Comparison of ENCODE assay signal across 23 cellular contexts in the genomic region with DNA sequence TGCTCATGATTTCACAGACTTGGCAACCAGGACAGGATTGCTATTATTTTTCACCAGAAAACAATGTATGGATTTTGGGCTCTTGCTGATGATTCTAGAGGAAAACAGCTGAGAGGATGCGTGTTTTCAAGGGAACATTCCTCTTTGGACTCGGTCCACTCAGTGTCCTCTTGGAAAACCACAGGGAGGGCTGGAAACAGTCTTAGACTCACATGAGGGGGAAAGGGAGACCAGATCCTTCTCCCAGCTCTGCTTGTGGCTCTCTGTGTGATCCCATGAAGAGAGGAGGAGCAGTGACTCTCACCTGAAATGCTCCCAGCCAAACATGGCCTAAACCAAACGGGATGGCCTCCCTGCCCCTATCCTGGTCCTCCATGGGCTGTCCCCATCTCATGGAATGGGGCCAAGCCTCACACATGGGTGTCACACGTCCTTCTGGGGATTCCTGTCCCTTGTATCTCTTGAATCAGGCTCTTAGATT. TPM values are rescaled to one million over a fixed set of nuclear protein-coding genes. Genes with fewer than 3 reads are reported as not detected.
DNase-seq lines count a peak whose midpoint lies in the region; ATAC-seq and TF ChIP-seq lines count a peak whose summit lies in the region.
"Had no signal": no experiment of that assay in that cellular context is flagged by ENCODE, and none has a peak within 500 bp of the region (broad histone marks: within the 10 kb centered on the region; RNA-seq: fewer than 3 reads in every experiment).

No MANE protein-coding gene starts in this region.

- H3K27me3 Mint-ChIP-seq in activated naive CD8-positive, alpha-beta T cell treated with anti-CD3 and anti-CD28 coated beads, Interleukin-2, amount 10 ng/mL, durations not matched to agents 7 days and 5 days = no peaks in the 10 kb centered on the region
- H3K27me3 Mint-ChIP-seq: activated naive CD4-positive, alpha-beta T cell treated with anti-CD3 and anti-CD28 coated beads, Interleukin-2, amount 50 U/mL, for 24 hours; B cell had no signal

- peak overlapping the region; percentile 51 to 80 for H2BK12ac ChIP-seq in mesenchymal stem cell (ENCODE audit: low read length in 2 of 2)

- peak overlapping the region; percentile 65 for H2BK15ac ChIP-seq in mesenchymal stem cell (ENCODE audit: low read depth, poor library complexity, severe bottlenecking)

- H3K4me3 ChIP-seq in BLaER1 (no peak overlapping the region), mesenchymal stem cell (ENCODE audit: insufficient read depth in 1 of 2, low read depth in 1 of 2, low read length in 2 of 2) (no peak overlapping the region)
- H3K4me3 ChIP-seq: body of pancreas, hepatocyte, mucosa of descending colon had no signal

- no peak overlapping the region for H2AK5ac ChIP-seq in mesenchymal stem cell (ENCODE audit: low read length, severe bottlenecking)

- H2BK120ac ChIP-seq in mesenchymal stem cell (ENCODE audit: low read depth, low read length) = peak overlapping the region; percentile 64

- H3K4me3 Mint-ChIP-seq in activated naive CD8-positive, alpha-beta T cell treated with anti-CD3 and anti-CD28 coated beads, Interleukin-2, amount 10 ng/mL, durations not matched to agents 7 days and 5 days = no peak overlapping the region
- H3K4me3 Mint-ChIP-seq: activated CD4-positive, alpha-beta memory T cell treated with anti-CD3 and anti-CD28 coated beads, Interleukin-2, amount 10 ng/mL, durations not matched to agents 7 days and 5 days; activated naive CD4-positive, alpha-beta T cell treated with anti-CD3 and anti-CD28 coated beads, Interleukin-2, amount 50 U/mL, for 24 hours; B cell had no signal

- peak overlapping the region; percentile 88 for H3K27ac ChIP-seq in BLaER1
- H3K27ac ChIP-seq in mesenchymal stem cell (ENCODE audit: low read length, poor library complexity, severe bottlenecking) = no peak overlapping the region
- H3K27ac ChIP-seq: body of pancreas, hepatocyte had no signal

- no peak overlapping the region for H2BK5ac ChIP-seq in mesenchymal stem cell (ENCODE audit: low read depth, low read length, poor library complexity, severe bottlenecking)

- peak overlapping the region; percentile 9; the same call in 1 of the 2 replicates for H3K9ac ChIP-seq in BLaER1
- no peak overlapping the region for H3K9ac ChIP-seq in mesenchymal stem cell (ENCODE audit: low read length)

- peaks cover 66% of the 10 kb centered on the region for H3K4me1 ChIP-seq in BLaER1
- peaks cover 19% of the 10 kb centered on the region for H3K4me1 ChIP-seq in mesenchymal stem cell (ENCODE audit: control insufficient read depth, insufficient read depth, low read depth, low read length)

- no peak overlapping the region for H4K8ac ChIP-seq in mesenchymal stem cell (ENCODE audit: low read length)

- H3K23ac ChIP-seq in mesenchymal stem cell (ENCODE audit: low read length in 2 of 2) = no peak overlapping the region

- H3K9me3 Mint-ChIP-seq in activated naive CD8-positive, alpha-beta T cell treated with anti-CD3 and anti-CD28 coated beads, Interleukin-2, amount 10 ng/mL, durations not matched to agents 7 days and 5 days = no peaks in the 10 kb centered on the region
- H3K9me3 Mint-ChIP-seq: activated CD4-positive, alpha-beta memory T cell treated with anti-CD3 and anti-CD28 coated beads, Interleukin-2, amount 10 ng/mL, durations not matched to agents 7 days and 5 days; activated naive CD4-positive, alpha-beta T cell treated with anti-CD3 and anti-CD28 coated beads, Interleukin-2, amount 50 U/mL, for 24 hours had no signal

- H3K4me2 ChIP-seq in BLaER1 (peak overlapping the region; percentile 89), mesenchymal stem cell (ENCODE audit: low read length, poor library complexity, severe bottlenecking) (no peak overlapping the region)
- H3K4me2 ChIP-seq: hepatocyte had no signal

- 56% methylated on average over 4 of the region's 4 CpGs for whole genome bisulfite sequencing in mesenchymal stem cell

- H4K91ac ChIP-seq in mesenchymal stem cell (ENCODE audit: low read length) = peak overlapping the region; percentile 62

- no peak overlapping the region for H2AFZ ChIP-seq in mesenchymal stem cell (ENCODE audit: low read depth, low read length)
- H2AFZ ChIP-seq: hepatocyte had no signal

- in situ Hi-C loops in GM13977 (cut with MboI; ENCODE audit: low pct_unique_long_range_greater_than_20kb, low sequenced_read_pairs, unreplicated experiment) = no loop called here

- peaks cover 14% of the 10 kb centered on the region for H3K4me1 Mint-ChIP-seq in activated naive CD8-positive, alpha-beta T cell treated with anti-CD3 and anti-CD28 coated beads, Interleukin-2, amount 10 ng/mL, durations not matched to agents 7 days and 5 days

- POLR2A ChIA-PET in activated naive CD8-positive, alpha-beta T cell treated with anti-CD3 and anti-CD28 coated beads, Interleukin-2, amount 10 ng/mL, durations not matched to agents 7 days and 5 days (lab: Charles Lee) = interaction anchor here (2.4 kb wide), 1 partner anchor 12 kb away, joined by 10 read pairs; no protein-coding TSS in a partner anchor

- H3K9me3 ChIP-seq in BLaER1 (no peaks in the 10 kb centered on the region), mesenchymal stem cell (ENCODE audit: control insufficient read depth, low read length) (no peaks in the 10 kb centered on the region)
- H3K9me3 ChIP-seq: body of pancreas, mucosa of descending colon had no signal

- peak overlapping the region; percentile 16 to 71 for H3K4ac ChIP-seq in mesenchymal stem cell (ENCODE audit: low read depth in 1 of 2, low read length in 2 of 2)

- DNase-seq in AG08395 (ENCODE audit: low spot score) (peak; percentile 41), mesenchymal stem cell (peak; percentile 29), NCI-H1694 (lab: John Stamatoyannopoulos, UW) (no peak), GM13977 (ENCODE audit: low spot score) (no peak)
- peak; percentile 21 for DNase-seq in activated naive CD8-positive, alpha-beta T cell treated with anti-CD3 and anti-CD28 coated beads, Interleukin-2, amount 10 ng/mL, durations not matched to agents 7 days and 5 days
- DNase-seq: activated CD4-positive, alpha-beta memory T cell treated with anti-CD3 and anti-CD28 coated beads, Interleukin-2, amount 10 ng/mL, durations not matched to agents 7 days and 5 days; activated T-cell treated with anti-CD3 and anti-CD28 coated beads, Interleukin-2, amount 50 U/mL, for 48 hours; left ventricle myocardium superior; NCI-H1436 treated with DMSO at 0.1 percent for 48 hours; NCI-H69; nucleus accumbens; SHP77 treated with DMSO at 0.1 percent for 48 hours; stimulated activated CD8-positive, alpha-beta memory T cell treated with anti-CD3 and anti-CD28 coated beads, Interleukin-4, amount 100 ng/mL, for 48 hours had no signal

- H4K20me1 ChIP-seq in BLaER1 = no peaks in the 10 kb centered on the region

- H3K14ac ChIP-seq in mesenchymal stem cell (ENCODE audit: low read length in 2 of 2) = no peak overlapping the region

- no peaks in the 10 kb centered on the region for H3K36me3 Mint-ChIP-seq in activated naive CD8-positive, alpha-beta T cell treated with anti-CD3 and anti-CD28 coated beads, Interleukin-2, amount 10 ng/mL, durations not matched to agents 7 days and 5 days
- H3K36me3 Mint-ChIP-seq: activated naive CD4-positive, alpha-beta T cell treated with anti-CD3 and anti-CD28 coated beads, Interleukin-2, amount 50 U/mL, for 24 hours had no signal

- no peak for TF ChIP-seq CTCF in GM13977 (IDR thresholded peaks at IDR 0.05; ENCODE audit: extremely low read depth, insufficient read depth, missing control alignments)

- H3K79me1 ChIP-seq in mesenchymal stem cell (replicated peaks; ENCODE audit: low read length, poor library complexity, severe bottlenecking) = no peaks in the 10 kb centered on the region

- no peak for ATAC-seq in activated naive CD8-positive, alpha-beta T cell treated with anti-CD3 and anti-CD28 coated beads, Interleukin-2, amount 10 ng/mL, durations not matched to agents 7 days and 5 days (ENCODE audit: low read depth)
- ATAC-seq in GM18858 (IDR thresholded peaks at IDR 0.05; ENCODE audit: unreplicated experiment) = no peak
- ATAC-seq: body of pancreas, left ventricle myocardium superior, mucosa of descending colon had no signal

- H3K18ac ChIP-seq in mesenchymal stem cell (ENCODE audit: low read depth in 1 of 2, low read length in 2 of 2) = peak overlapping the region; percentile 85 to 87

- no peaks in the 10 kb centered on the region for H3K27me3 ChIP-seq in BLaER1
- H3K27me3 ChIP-seq in mesenchymal stem cell (ENCODE audit: control insufficient read depth in 1 of 2, insufficient read depth in 1 of 2, low read length in 2 of 2) = no peaks in the 10 kb centered on the region
- H3K27me3 ChIP-seq: body of pancreas, hepatocyte had no signal

- no peak overlapping the region for H3K27ac Mint-ChIP-seq in activated naive CD8-positive, alpha-beta T cell treated with anti-CD3 and anti-CD28 coated beads, Interleukin-2, amount 10 ng/mL, durations not matched to agents 7 days and 5 days
- H3K27ac Mint-ChIP-seq: activated CD4-positive, alpha-beta memory T cell treated with anti-CD3 and anti-CD28 coated beads, Interleukin-2, amount 10 ng/mL, durations not matched to agents 7 days and 5 days; B cell had no signal

- H3K36me3 ChIP-seq in BLaER1 (no peaks in the 10 kb centered on the region), mesenchymal stem cell (ENCODE audit: control insufficient read depth in 1 of 2, insufficient read depth in 2 of 2, low read depth in 1 of 2, low read length in 2 of 2) (peaks cover 6 to 12% of the 10 kb centered on the region in 2 experiments)

RNA-seq across cellular contexts. Expression of gene MYEOV, which starts 15.9 kb away (rescaled TPM):
- total RNA-seq in activated naive CD8-positive, alpha-beta T cell treated with anti-CD3 and anti-CD28 coated beads, Interleukin-2, amount 10 ng/mL, durations not matched to agents 7 days and 5 days = not detected
- polyA plus RNA-seq in mesenchymal stem cell (2013, experiment 1 of 2) = 2.5 TPM
- polyA plus RNA-seq in mesenchymal stem cell (2013, experiment 2 of 2) = 4.8 TPM
- total RNA-seq: activated CD4-positive, alpha-beta memory T cell treated with anti-CD3 and anti-CD28 coated beads, Interleukin-2, amount 10 ng/mL, durations not matched to agents 7 days and 5 days; B cell; hepatocyte; left ventricle myocardium superior; MCF 10A; T-helper 1 cell treated with Interleukin-12 subunit alpha and Interleukin-12 subunit beta and Interleukin-4 antibody, amounts not matched to agents 30 ng/mL and 1 ng/mL, for 36 hours; ureter had no signal
- polyA plus RNA-seq: hepatocyte had no signal

Comparison
In these comparisons a context has a peak if more than half of its experiments do, and no peak if none do; other contexts are left out.
1. DNase-seq: peak in AG08395 (single experiment), activated naive CD8-positive, alpha-beta T cell treated with anti-CD3 and anti-CD28 coated beads, Interleukin-2, amount 10 ng/mL, durations not matched to agents 7 days and 5 days (single experiment) and mesenchymal stem cell (single experiment); none in NCI-H1694 (single experiment) and GM13977 (single experiment).